ENCODE assay signal across 8 cellular contexts in genomic region chr6:32195652-32195901, GRCh38. TPM values are rescaled to one million over a fixed set of nuclear protein-coding genes. Genes with fewer than 3 reads are reported as not detected.
DNase-seq lines count a peak whose midpoint lies in the region; ATAC-seq and TF ChIP-seq lines count a peak whose summit lies in the region.

No MANE protein-coding gene starts in this region.

- no peaks in the 10 kb centered on the region for H3K36me3 ChIP-seq in OCI-LY7 (ENCODE audit: insufficient read depth, low read length)
- H3K36me3 ChIP-seq in mucosa of descending colon (ENCODE audit: low read depth), result peaks cover 5% of the 10 kb centered on the region

- TF ChIP-seq CTCF in OCI-LY7 (conservative IDR thresholded peaks at IDR 0.05; ENCODE audit: low read length), result no peak
- peak; percentile 63 for TF ChIP-seq CTCF in mucosa of descending colon (IDR thresholded peaks at IDR 0.05)

- no TSS peak for BruUV-seq in OCI-LY7 (replicated peaks; lab: Mats Ljungman, UMichigan)

- H3K27ac Mint-ChIP-seq in IgD-negative memory B cell, result peak overlapping the region; percentile 96 to 100 (median 99)

- H3K4me2 ChIP-seq in OCI-LY7 (ENCODE audit: low read length), result peak overlapping the region; percentile 86

- peak overlapping the region; percentile 92 to 99 (median 98) for H3K4me3 Mint-ChIP-seq in IgD-negative memory B cell
- H3K4me3 Mint-ChIP-seq in activated T-cell treated with anti-CD3 and anti-CD28 coated beads, Interleukin-2, amount 50 U/mL, for 4 hours, result peak overlapping the region; percentile 95

- POLR2A ChIA-PET in OCI-LY7 (lab: Charles Lee), result interaction anchor here (0.5 to 1.2 kb wide), 3 partner anchors 16 to 67 kb away, joined by 4 to 5 read pairs (median 5); partner anchors contain the start of gene ATF6B

- H3K9me3 Mint-ChIP-seq in IgD-negative memory B cell, result no peaks in the 10 kb centered on the region
- H3K9me3 Mint-ChIP-seq in activated T-cell treated with anti-CD3 and anti-CD28 coated beads, Interleukin-2, amount 50 U/mL, for 4 hours, result no peaks in the 10 kb centered on the region

- no peaks in the 10 kb centered on the region for H3K9me2 ChIP-seq in OCI-LY7 (ENCODE audit: insufficient read depth, low read length)

- H3K4me1 ChIP-seq in OCI-LY7 (ENCODE audit: insufficient read depth, low read length, poor library complexity, severe bottlenecking) (peaks cover 51% of the 10 kb centered on the region), mucosa of descending colon (ENCODE audit: low read depth) (peaks cover 20% of the 10 kb centered on the region)

- CTCF ChIA-PET in OCI-LY7 (lab: Charles Lee; ENCODE audit: unreplicated experiment), result no interaction called here

- H3K9me3 ChIP-seq in OCI-LY7 (ENCODE audit: low read length) (no peaks in the 10 kb centered on the region), mucosa of descending colon (no peaks in the 10 kb centered on the region)

- ATAC-seq in GM19463 (IDR thresholded peaks at IDR 0.05; ENCODE audit: unreplicated experiment), result peak; percentile 76
- ATAC-seq in activated T-cell treated with anti-CD3 and anti-CD28 coated beads, Interleukin-2, amount 50 U/mL, for 4 hours, result peak; percentile 90 to 91
- ATAC-seq in mucosa of descending colon, result peak; percentile 90

- DNase-seq in C1 segment of cervical spinal cord (lab: John Stamatoyannopoulos, UW) (peak; percentile 96 to 100 (median 100)), OCI-LY7 (ENCODE audit: low spot score) (peak; percentile 100), erythroblast (lab: John Stamatoyannopoulos, UW) (peak; percentile 100), mucosa of descending colon (peak; percentile 100)
- peak; percentile 99 for DNase-seq in activated T-cell treated with anti-CD3 and anti-CD28 coated beads, Interleukin-2, amount 50 U/mL, for 4 hours
- DNase-seq in stimulated activated CD8-positive, alpha-beta memory T cell treated with anti-CD3 and anti-CD28 coated beads, Interleukin-4, amount 100 ng/mL, for 4 hours (ENCODE audit: low read depth in 2 of 2, low spot score in 1 of 2), result peak; percentile 98 to 100

- 0 out of 2 replicates have a peak overlapping the region, but pooled peaks have one; percentile 59 for H2AFZ ChIP-seq in OCI-LY7 (ENCODE audit: low read length)

- intact Hi-C loops in OCI-LY7 (cut with micrococcal nuclease; ENCODE audit: unreplicated experiment), result loop anchor here (1.0 to 2.0 kb wide), 6 partner anchors 17 to 297 kb away; partner anchors contain the start of genes NOTCH4, PPT2 and RNF5
- intact Hi-C loops in mucosa of descending colon (cut with DNase I, micrococcal nuclease), result no loop called here

- peaks cover 19% of the 10 kb centered on the region; the same call in 1 of the 2 replicates for H3K79me2 ChIP-seq in OCI-LY7 (ENCODE audit: insufficient read depth, low read depth, low read length)

- H3K27me3 Mint-ChIP-seq in IgD-negative memory B cell, result no peaks in the 10 kb centered on the region
- no peaks in the 10 kb centered on the region for H3K27me3 Mint-ChIP-seq in activated T-cell treated with anti-CD3 and anti-CD28 coated beads, Interleukin-2, amount 50 U/mL, for 4 hours (ENCODE audit: low read depth)

- H3K27ac ChIP-seq in OCI-LY7 (ENCODE audit: low read depth, low read length, poor library complexity, severe bottlenecking), result peak overlapping the region; percentile 79

- no peaks in the 10 kb centered on the region for H4K20me1 ChIP-seq in OCI-LY7 (ENCODE audit: insufficient read depth, low read length)

- peaks cover 3% of the 10 kb centered on the region for H3K36me3 Mint-ChIP-seq in IgD-negative memory B cell
- no peaks in the 10 kb centered on the region for H3K36me3 Mint-ChIP-seq in activated T-cell treated with anti-CD3 and anti-CD28 coated beads, Interleukin-2, amount 50 U/mL, for 4 hours (ENCODE audit: insufficient read depth)

- TF ChIP-seq POLR2A in erythroblast (IDR thresholded peaks at IDR 0.05; ENCODE audit: low read length), result no peak

- peaks cover 21 to 24% (median 22%) of the 10 kb centered on the region in 3 donors for H3K4me1 Mint-ChIP-seq in IgD-negative memory B cell
- peaks cover 47% of the 10 kb centered on the region for H3K4me1 Mint-ChIP-seq in activated T-cell treated with anti-CD3 and anti-CD28 coated beads, Interleukin-2, amount 50 U/mL, for 4 hours (ENCODE audit: low read depth)

- H3K4me3 ChIP-seq in OCI-LY7 (ENCODE audit: low read depth, low read length, poor library complexity, severe bottlenecking) (peak overlapping the region; percentile 79), mucosa of descending colon (peak overlapping the region; percentile 29)

RNA-seq across cellular contexts. Expression of gene GPSM3, which starts 3.1 kb away (rescaled TPM):
- polyA plus RNA-seq in IgD-negative memory B cell, result 156 TPM
- 94.4 and 101 TPM in 2 replicates for total RNA-seq in OCI-LY7 (2014; rRNA removed; shearing (Covaris generic))
- 99.9 and 100 TPM in 2 replicates for total RNA-seq in OCI-LY7 (2022)
- total RNA-seq in activated T-cell treated with anti-CD3 and anti-CD28 coated beads, Interleukin-2, amount 50 U/mL, for 4 hours, result 10 to 100 TPM; 37.1 to 47.6 (median 43.4) TPM
- total RNA-seq in mucosa of descending colon, result 10 to 100 TPM in 1 of 3 donors, 1 to 10 TPM in 2; 6.6 to 14.7 (median 9.9) TPM

RNA-seq across cellular contexts. Expression of gene PBX2, which starts 5.6 kb away (rescaled TPM):
- 3.3 TPM for polyA plus RNA-seq in IgD-negative memory B cell
- total RNA-seq in OCI-LY7 (2014; rRNA removed; shearing (Covaris generic)), result 23.1 and 23.7 TPM in 2 replicates
- total RNA-seq in OCI-LY7 (2022) (77.3 and 80.5 TPM in 2 replicates), mucosa of descending colon (10 to 100 TPM; 49.4 to 97.7 (median 53.9) TPM)
- total RNA-seq in activated T-cell treated with anti-CD3 and anti-CD28 coated beads, Interleukin-2, amount 50 U/mL, for 4 hours, result 10 to 100 TPM; 62.2 to 68.2 (median 64.0) TPM

RNA-seq across cellular contexts. Expression of gene AGER, which starts 11.5 kb away (rescaled TPM):
- polyA plus RNA-seq in IgD-negative memory B cell, result 0.58 TPM
- 6.6 and 6.7 TPM in 2 replicates for total RNA-seq in OCI-LY7 (2014; rRNA removed; shearing (Covaris generic))
- total RNA-seq in OCI-LY7 (2022), result 26.9 and 29.9 TPM in 2 replicates
- 10 to 100 TPM in 2 of 3 donors, 1 to 10 TPM in 1; 8.9 to 14.7 (median 13.0) TPM for total RNA-seq in activated T-cell treated with anti-CD3 and anti-CD28 coated beads, Interleukin-2, amount 50 U/mL, for 4 hours
- 1 to 10 TPM; 5.3 to 8.1 (median 6.3) TPM for total RNA-seq in mucosa of descending colon

RNA-seq across cellular contexts. Expression of gene RNF5, which starts 17.4 kb away (rescaled TPM):
- polyA plus RNA-seq in IgD-negative memory B cell, result 88.8 TPM
- 51.3 and 59.9 TPM in 2 replicates for total RNA-seq in OCI-LY7 (2014; rRNA removed; shearing (Covaris generic))
- 50.6 and 56.1 TPM in 2 replicates for total RNA-seq in OCI-LY7 (2022)
- total RNA-seq in activated T-cell treated with anti-CD3 and anti-CD28 coated beads, Interleukin-2, amount 50 U/mL, for 4 hours, result 10 to 100 TPM; 40.1 to 49.6 (median 47.1) TPM
- total RNA-seq in mucosa of descending colon, result 100 to 1,000 TPM in 1 of 3 donors, 10 to 100 TPM in 2; 79.0 to 114 (median 85.0) TPM

RNA-seq across cellular contexts. Expression of gene AGPAT1, which starts 19.7 kb away (rescaled TPM):
- 17.2 TPM for polyA plus RNA-seq in IgD-negative memory B cell
- total RNA-seq in OCI-LY7 (2014; rRNA removed; shearing (Covaris generic)), result 18.0 and 24.5 TPM in 2 replicates
- total RNA-seq in OCI-LY7 (2022), result 28.1 and 30.1 TPM in 2 replicates
- 10 to 100 TPM; 27.3 to 28.2 (median 28.1) TPM for total RNA-seq in activated T-cell treated with anti-CD3 and anti-CD28 coated beads, Interleukin-2, amount 50 U/mL, for 4 hours
- 10 to 100 TPM; 49.0 to 60.1 (median 56.2) TPM for total RNA-seq in mucosa of descending colon

Comparison
In these comparisons a context has a peak if more than half of its experiments do, and no peak if none do; other contexts are left out.
1. Peak in every context shown above with its lines: DNase-seq, ATAC-seq, H3K4me3 ChIP-seq and H3K27ac ChIP-seq.